Comparison of ENCODE assay signal across 26 cellular contexts in genomic region chr12:130477701-130478100, GRCh38.
"Had no signal": no experiment of that assay in that cellular context is flagged by ENCODE, and none has a peak within 500 bp of the region (broad histone marks: within the 10 kb centered on the region; RNA-seq: fewer than 3 reads in every experiment).

No MANE protein-coding gene starts in this region.

- H3K27ac ChIP-seq: colonic mucosa, epithelial cell of prostate, esophagus squamous epithelium, gastrocnemius medialis, heart right ventricle, left lung, lower lobe of right lung had no signal

- H3K27me3 ChIP-seq: colonic mucosa had no signal

- ATAC-seq: effector memory CD8-positive, alpha-beta T cell; esophagus mucosa; gastrocnemius medialis; heart right ventricle; left cardiac atrium; left lung; left ventricle myocardium superior; lower lobe of right lung; mucosa of descending colon had no signal

- DNase-seq: colonic mucosa; cortex of kidney; effector CD8-positive, alpha-beta T cell; effector memory CD8-positive, alpha-beta T cell; endodermal cell; erythroblast; esophagus squamous epithelium; foreskin fibroblast; foreskin melanocyte; gastrocnemius medialis; glutamatergic neuron; head of caudate nucleus; heart right ventricle; hippocampal formation; left cardiac atrium; left ventricle myocardium superior; lower lobe of right lung; mesenchymal stem cell; mucosa of descending colon; naive B cell had no signal

- H3K9me3 ChIP-seq: colonic mucosa, esophagus squamous epithelium, gastrocnemius medialis, heart right ventricle, left lung, lower lobe of right lung, mucosa of descending colon had no signal

- H3K4me3 ChIP-seq: colonic mucosa, esophagus squamous epithelium, gastrocnemius medialis, heart right ventricle, left lung, lower lobe of right lung, mucosa of descending colon had no signal

- H3K4me1 ChIP-seq: colonic mucosa, gastrocnemius medialis, heart right ventricle, left lung, lower lobe of right lung had no signal

- H3K36me3 ChIP-seq: colonic mucosa, esophagus squamous epithelium, gastrocnemius medialis, heart right ventricle, left lung, lower lobe of right lung had no signal

- FAIRE-seq: endometrium, islet of Langerhans, keratinocyte had no signal
